13 cellular contexts compared by ENCODE assay signal in the genomic region with DNA sequence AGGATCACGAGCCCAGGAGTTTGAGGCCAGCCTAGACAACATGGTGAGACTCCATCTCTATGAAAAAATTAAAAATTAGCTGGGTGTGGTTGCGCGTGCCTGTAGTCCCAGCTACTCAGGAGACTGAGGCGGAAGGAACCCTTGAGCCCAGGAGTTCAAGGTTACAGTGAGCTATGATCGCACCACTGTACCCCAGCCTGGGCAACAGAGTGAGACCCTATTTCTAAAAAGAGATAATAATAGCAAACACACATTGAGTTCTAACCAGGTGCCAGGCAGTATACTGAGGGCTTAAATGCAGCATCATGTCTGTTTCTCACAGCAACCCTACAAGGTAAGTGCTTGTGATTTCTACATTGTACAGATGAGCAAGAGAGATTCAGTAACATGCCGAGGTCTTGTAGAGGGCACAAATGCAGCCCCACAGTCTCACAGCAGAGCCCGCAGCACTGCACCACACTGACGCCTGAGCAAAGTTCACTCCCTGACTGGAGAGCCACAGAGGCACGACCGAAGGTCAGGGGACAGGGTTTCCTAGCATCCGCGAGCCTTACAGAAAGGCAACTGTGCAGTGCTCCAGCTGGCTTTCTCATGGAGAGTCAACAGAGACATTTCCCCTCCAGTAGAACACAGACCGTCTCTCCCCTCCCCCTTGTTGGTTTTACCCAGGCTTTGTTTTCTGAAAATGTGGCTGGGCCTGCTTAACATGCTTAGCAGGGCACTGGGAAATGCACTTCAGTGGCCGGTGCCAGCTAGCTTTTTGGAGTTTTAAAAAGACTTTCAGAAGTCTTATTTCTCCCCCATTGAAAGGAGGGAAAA. TPM values are rescaled to one million over a fixed set of nuclear protein-coding genes. Genes with fewer than 3 reads are reported as not detected.
A peak's percentile ranks its signal among the peaks of the same experiment; 100 is the strongest.
DNase-seq lines count a peak whose midpoint lies in the region; TF ChIP-seq lines count a peak whose summit lies in the region.
"Had no signal": no experiment of that assay in that cellular context is flagged by ENCODE, and none has a peak within 500 bp of the region (broad histone marks: within the 10 kb centered on the region; RNA-seq: fewer than 3 reads in every experiment).

No MANE protein-coding gene starts in this region.

- H3K36me3 Mint-ChIP-seq in MCF 10A (ENCODE audit: insufficient read depth, unreplicated experiment) (peaks cover 70% of the 10 kb centered on the region), mesothelial cell of epicardium (peaks cover 13% of the 10 kb centered on the region), type B pancreatic cell (peaks cover 12% of the 10 kb centered on the region)

- H3K27ac Mint-ChIP-seq in MCF 10A (ENCODE audit: low read depth, unreplicated experiment) (no peak overlapping the region), mesothelial cell of epicardium (peak overlapping the region; percentile 20), type B pancreatic cell (peak overlapping the region; percentile 94)

- no peak overlapping the region for H3K27ac ChIP-seq in esophagus muscularis mucosa (replicated peaks in 1 of 4)
- H3K27ac ChIP-seq: KMS-11 had no signal

- intact Hi-C loops in MCF 10A (cut with micrococcal nuclease) = no loop called here
- intact Hi-C loops in esophagus muscularis mucosa (cut with DNase I) = no loop called here

- WGBS in esophagus muscularis mucosa = 81% methylated on average over 11 of the region's 14 CpGs

- H3K27me3 ChIP-seq in esophagus muscularis mucosa = no peaks in the 10 kb centered on the region

- DNase-seq in T47D (ENCODE audit: low read depth in 1 of 2, low spot score in 1 of 2) (peak; percentile 33 to 95), MCF 10A (ENCODE audit: unreplicated experiment) (no peak), ecto neural progenitor cell (ENCODE audit: low spot score) (peak; percentile 55), mesothelial cell of epicardium (ENCODE audit: low spot score in 2 of 2, unreplicated experiment in 2 of 2) (no peak), type B pancreatic cell (ENCODE audit: extremely low spot score, unreplicated experiment) (no peak), cerebellar nuclear complex (lab: John Stamatoyannopoulos, UW) (no peak), AML-193 (lab: John Stamatoyannopoulos, UW) (no peak), esophagus muscularis mucosa (ENCODE audit: extremely low spot score) (no peak)
- DNase-seq: activated CD8-positive, alpha-beta memory T cell treated with anti-CD3 and anti-CD28 coated beads for 24 hours; GF-D8; left cardiac atrium; NCI-H526 had no signal

- peaks cover 0 to 62% (median 54%) of the 10 kb centered on the region in 4 donors for H3K36me3 ChIP-seq in esophagus muscularis mucosa

- TF ChIP-seq EP300 in esophagus muscularis mucosa (IDR thresholded peaks at IDR 0.05) = no peak

- H3K9me3 ChIP-seq in esophagus muscularis mucosa = no peaks in the 10 kb centered on the region

- TF ChIP-seq POLR2A in esophagus muscularis mucosa (IDR thresholded peaks at IDR 0.05; ENCODE audit: low read depth) = no peak

- TF ChIP-seq CTCF in MCF 10A (IDR thresholded peaks at IDR 0.05; ENCODE audit: unreplicated experiment) (no peak), mesothelial cell of epicardium (IDR thresholded peaks at IDR 0.05; ENCODE audit: unreplicated experiment) (no peak), type B pancreatic cell (conservative IDR thresholded peaks at IDR 0.05) (no peak), esophagus muscularis mucosa (IDR thresholded peaks at IDR 0.05) (no peak)

- in situ Hi-C loops in T47D (cut with HindIII; ENCODE audit: low pct_unique_long_range_greater_than_20kb, low sequenced_read_pairs) = no loop called here

- peaks cover 0 to 3% (median 0%) of the 10 kb centered on the region in 4 donors for H3K4me1 ChIP-seq in esophagus muscularis mucosa

- POLR2A ChIA-PET in MCF 10A (lab: Yijun Ruan, JAX) = no interaction called here

- no peaks in the 10 kb centered on the region for H3K9me3 Mint-ChIP-seq in MCF 10A (ENCODE audit: unreplicated experiment)
- no peaks in the 10 kb centered on the region for H3K9me3 Mint-ChIP-seq in mesothelial cell of epicardium
- no peaks in the 10 kb centered on the region for H3K9me3 Mint-ChIP-seq in type B pancreatic cell

- no TSS peak for BruUV-seq in MCF 10A (replicated peaks; lab: Mats Ljungman, UMichigan)

- H3K4me1 Mint-ChIP-seq in MCF 10A (ENCODE audit: insufficient read depth, unreplicated experiment) = no peaks in the 10 kb centered on the region
- peaks cover 9% of the 10 kb centered on the region for H3K4me1 Mint-ChIP-seq in mesothelial cell of epicardium
- peaks cover 12% of the 10 kb centered on the region for H3K4me1 Mint-ChIP-seq in type B pancreatic cell (ENCODE audit: unreplicated experiment)

- no peak overlapping the region for H3K4me3 ChIP-seq in esophagus muscularis mucosa

- no peak overlapping the region for H3K4me3 Mint-ChIP-seq in MCF 10A (ENCODE audit: unreplicated experiment)
- H3K4me3 Mint-ChIP-seq in mesothelial cell of epicardium = no peak overlapping the region
- H3K4me3 Mint-ChIP-seq in type B pancreatic cell = peak overlapping the region; percentile 71

- CTCF ChIA-PET in MCF 10A (lab: Yijun Ruan, JAX) = interaction anchor here (1.7 to 3.0 kb wide), 2 partner anchors 8 to 148 kb away, joined by 7 to 14 read pairs; no protein-coding TSS in a partner anchor

- H3K27me3 Mint-ChIP-seq in MCF 10A (ENCODE audit: insufficient read depth, unreplicated experiment) (no peaks in the 10 kb centered on the region), mesothelial cell of epicardium (ENCODE audit: low read depth) (no peaks in the 10 kb centered on the region), type B pancreatic cell (no peaks in the 10 kb centered on the region)

RNA-seq across cellular contexts. Expression of a gene that starts 36.5 kb away (rescaled TPM):
- 9.1 and 14.3 TPM in 2 replicates for total RNA-seq in MCF 10A (2022)
- total RNA-seq in mesothelial cell of epicardium = 7.7 to 9.1 TPM (median 8.7 TPM) in 3 replicates
- 13.6 and 14.1 TPM in 2 replicates for total RNA-seq in type B pancreatic cell (ENCODE audit: low replicate concordance)
- 1 to 10 TPM; 1.7 to 5.0 (median 3.3) TPM for total RNA-seq in esophagus muscularis mucosa

Comparison
In these comparisons a context has a peak if more than half of its experiments do, and no peak if none do; other contexts are left out.
1. DNase-seq: peak in T47D (2 of 2) and ecto neural progenitor cell (single experiment); none in MCF 10A (single experiment), mesothelial cell of epicardium (0 of 2), type B pancreatic cell (single experiment), cerebellar nuclear complex (0 of 2), AML-193 (0 of 2) and esophagus muscularis mucosa (single experiment).